In the genomic region with DNA sequence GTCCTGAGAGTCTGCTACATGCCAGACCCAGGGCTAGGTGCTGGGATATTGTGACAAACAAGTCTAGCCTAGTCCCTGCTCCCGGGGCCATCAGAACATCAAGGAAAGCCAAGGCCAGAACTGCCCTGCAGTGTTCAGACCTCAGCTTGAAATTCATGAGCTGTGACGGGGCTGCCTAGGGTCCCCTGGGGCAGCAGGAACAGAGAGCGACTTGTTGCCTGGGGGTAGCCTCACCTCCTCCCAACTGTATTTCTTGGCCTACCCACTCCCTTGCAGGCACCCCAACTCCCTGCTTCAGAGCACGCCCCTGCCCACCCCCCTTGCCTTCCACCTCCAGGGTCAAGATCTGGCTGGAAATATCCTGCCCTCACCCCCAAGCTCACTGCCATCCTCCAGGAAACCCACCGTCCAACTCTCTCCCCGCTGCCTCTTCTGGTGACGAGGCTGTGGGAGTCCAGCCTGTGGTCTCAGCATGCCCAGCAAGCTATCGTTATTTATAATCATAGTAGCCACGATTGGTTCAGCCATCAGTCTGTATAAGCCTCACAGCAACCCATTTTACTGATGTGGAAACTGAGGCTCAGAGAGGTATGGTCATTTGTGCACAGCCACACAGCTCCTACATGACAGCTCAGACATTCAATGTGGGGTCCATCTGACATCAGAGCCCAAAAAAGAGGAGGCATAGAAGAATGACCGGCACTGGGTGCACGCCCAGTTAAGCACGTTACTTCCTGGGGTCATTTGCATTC, we compare ENCODE assay signal across 11 cellular contexts.
"Had no signal": no experiment of that assay in that cellular context is flagged by ENCODE, and none has a peak within 500 bp of the region (broad histone marks: within the 10 kb centered on the region; RNA-seq: fewer than 3 reads in every experiment).

No MANE protein-coding gene starts in this region.

- H3K9me3 ChIP-seq: esophagus squamous epithelium had no signal

- H3K4me3 Mint-ChIP-seq: activated CD4-positive, alpha-beta memory T cell treated with anti-CD3 and anti-CD28 coated beads for 36 hours; activated CD8-positive, alpha-beta memory T cell treated with anti-CD3 and anti-CD28 coated beads, Interleukin-2, amount 10 ng/mL, durations not matched to agents 7 days and 5 days; activated naive CD4-positive, alpha-beta T cell treated with anti-CD3 and anti-CD28 coated beads, Interleukin-2, amount 10 ng/mL, durations not matched to agents 7 days and 5 days; nephron progenitor cell; T-helper 17 cell had no signal

- DNase-seq: activated CD4-positive, alpha-beta memory T cell treated with anti-CD3 and anti-CD28 coated beads for 36 hours; activated CD8-positive, alpha-beta memory T cell treated with anti-CD3 and anti-CD28 coated beads, Interleukin-2, amount 10 ng/mL, durations not matched to agents 7 days and 5 days; activated naive CD4-positive, alpha-beta T cell treated with anti-CD3 and anti-CD28 coated beads, Interleukin-2, amount 10 ng/mL, durations not matched to agents 7 days and 5 days; activated T-cell treated with anti-CD3 and anti-CD28 coated beads, Interleukin-2, amount 50 U/mL, for 1 hour; esophagus squamous epithelium; kidney glomerular epithelial cell; nephron progenitor cell; stimulated activated CD4-positive, alpha-beta T cell treated with anti-CD3 and anti-CD28 coated beads, Interleukin-2, amount 100 ng/mL, for 24 hours; T-helper 17 cell; WERI-Rb-1 had no signal

- ATAC-seq: activated CD8-positive, alpha-beta memory T cell treated with anti-CD3 and anti-CD28 coated beads, Interleukin-2, amount 10 ng/mL, durations not matched to agents 7 days and 5 days; T-helper 17 cell had no signal

- H3K27me3 ChIP-seq: esophagus squamous epithelium had no signal

- H3K27ac ChIP-seq: WERI-Rb-1 had no signal

- H3K36me3 ChIP-seq: esophagus squamous epithelium had no signal

- H3K27ac Mint-ChIP-seq: activated CD4-positive, alpha-beta memory T cell treated with anti-CD3 and anti-CD28 coated beads for 36 hours; activated CD8-positive, alpha-beta memory T cell treated with anti-CD3 and anti-CD28 coated beads, Interleukin-2, amount 10 ng/mL, durations not matched to agents 7 days and 5 days; activated naive CD4-positive, alpha-beta T cell treated with anti-CD3 and anti-CD28 coated beads, Interleukin-2, amount 10 ng/mL, durations not matched to agents 7 days and 5 days; activated T-helper 2 cell treated with anti-CD3 and anti-CD28 coated beads, Interferon-gamma antibody, Interleukin-2, Interleukin-4, amounts not matched to agents 10 μg/mL and 5 μg/mL and 100 μg/mL, durations not matched to agents 14 hours and 24 hours and 36 hours; nephron progenitor cell; T-helper 17 cell had no signal

- H3K4me3 ChIP-seq: esophagus squamous epithelium had no signal

- H3K9me3 Mint-ChIP-seq: activated CD4-positive, alpha-beta memory T cell treated with anti-CD3 and anti-CD28 coated beads for 36 hours; activated naive CD4-positive, alpha-beta T cell treated with anti-CD3 and anti-CD28 coated beads, Interleukin-2, amount 10 ng/mL, durations not matched to agents 7 days and 5 days; activated T-helper 2 cell treated with anti-CD3 and anti-CD28 coated beads, Interferon-gamma antibody, Interleukin-2, Interleukin-4, amounts not matched to agents 10 μg/mL and 5 μg/mL and 100 μg/mL, durations not matched to agents 14 hours and 24 hours and 36 hours; nephron progenitor cell had no signal

- H3K36me3 Mint-ChIP-seq: activated CD4-positive, alpha-beta memory T cell treated with anti-CD3 and anti-CD28 coated beads for 36 hours; activated CD8-positive, alpha-beta memory T cell treated with anti-CD3 and anti-CD28 coated beads, Interleukin-2, amount 10 ng/mL, durations not matched to agents 7 days and 5 days; activated naive CD4-positive, alpha-beta T cell treated with anti-CD3 and anti-CD28 coated beads, Interleukin-2, amount 10 ng/mL, durations not matched to agents 7 days and 5 days had no signal
